In the genomic region with DNA sequence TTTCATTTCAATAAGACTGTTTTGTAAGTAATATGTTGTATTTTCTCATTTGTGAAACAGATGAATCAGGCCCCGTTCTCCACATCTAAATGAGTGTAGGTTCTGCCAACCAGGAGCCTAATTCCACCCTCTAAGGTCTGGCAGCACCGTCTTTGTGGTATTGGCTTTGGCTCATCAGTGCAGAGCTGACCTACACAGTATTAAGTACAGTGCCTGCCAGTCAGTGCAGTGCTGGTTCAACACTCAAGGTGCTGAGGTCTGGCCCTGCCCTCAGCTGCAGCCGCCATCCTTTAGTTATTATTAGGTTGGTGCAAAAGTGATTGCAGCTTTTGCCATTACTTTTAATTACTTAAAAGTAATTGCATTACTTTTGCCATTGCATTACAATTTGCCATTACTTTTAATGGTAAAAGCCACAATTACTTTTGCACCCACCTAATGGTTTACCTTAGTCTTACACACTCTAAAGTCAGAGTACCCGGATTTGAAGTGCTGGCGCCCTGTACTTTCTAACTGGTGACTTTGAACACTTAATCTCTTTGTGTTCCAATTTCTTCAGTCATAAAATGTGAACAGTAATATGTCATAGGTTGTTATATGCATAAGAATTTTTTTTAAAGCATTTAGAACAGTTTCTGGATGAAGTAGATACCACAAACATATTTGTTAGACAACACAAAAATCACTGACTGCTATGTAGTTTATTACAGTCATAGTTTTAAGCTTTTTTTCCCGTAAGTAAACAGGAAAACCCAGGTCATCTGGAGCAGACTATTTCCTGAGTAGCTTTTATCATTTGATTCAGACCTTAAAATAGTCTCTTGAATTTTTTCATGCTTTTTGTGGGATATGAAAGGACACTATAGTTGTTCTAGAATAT, we compare ENCODE assay signal across 1 cellular context.
TF ChIP-seq lines count a peak whose summit lies in the region.

No MANE protein-coding gene starts in this region.

TF ChIP-seq in endothelial cell of umbilical vein, 7 proteins besides CTCF, POLR2A, EP300 and RAD21:
- TF ChIP-seq GATA2 (IDR thresholded peaks at IDR 0.05; ENCODE audit: insufficient read depth, insufficient read length, low read depth, low read length) (no peak), JUN (IDR thresholded peaks at IDR 0.05; ENCODE audit: borderline replicate concordance, insufficient read depth, insufficient read length, low read depth) (peak; percentile 8)
